ENCODE assay signal across 11 cellular contexts in the genomic region with DNA sequence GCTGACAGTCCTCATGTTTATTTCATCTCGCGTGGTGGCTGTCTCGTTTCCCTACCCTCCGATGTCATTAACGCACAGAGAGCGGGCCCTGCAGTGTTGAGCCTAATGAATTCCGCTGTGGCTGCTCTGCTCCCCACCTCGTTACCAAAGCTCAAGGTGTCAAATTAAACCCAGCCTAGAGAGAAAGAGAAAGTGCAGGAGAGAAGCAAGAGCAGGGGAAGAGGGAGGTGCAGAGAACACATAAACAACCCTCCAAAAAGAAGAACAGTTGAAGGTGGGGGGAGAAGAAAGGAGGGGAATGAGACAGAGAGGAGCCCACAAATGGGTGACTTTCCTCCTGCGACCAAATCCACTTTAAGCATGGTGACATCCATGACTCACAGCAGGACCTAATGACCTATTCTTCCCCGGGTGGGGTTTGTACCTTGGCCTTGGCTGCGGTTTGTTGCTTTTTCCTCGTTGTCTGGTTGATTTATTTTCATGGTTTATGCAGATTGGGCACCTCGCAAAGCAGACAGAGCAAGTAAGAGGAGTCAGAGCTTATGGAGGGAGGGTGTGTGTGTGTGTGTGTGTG.
A peak's percentile ranks its signal among the peaks of the same experiment; 100 is the strongest.
DNase-seq lines count a peak whose midpoint lies in the region; ATAC-seq, FAIRE-seq and TF ChIP-seq lines count a peak whose summit lies in the region.
"Had no signal": no experiment of that assay in that cellular context is flagged by ENCODE, and none has a peak within 500 bp of the region (broad histone marks: within the 10 kb centered on the region; RNA-seq: fewer than 3 reads in every experiment).

No MANE protein-coding gene starts in this region.

- no peaks in the 10 kb centered on the region for H3K9me3 Mint-ChIP-seq in endodermal cell
- no peaks in the 10 kb centered on the region for H3K9me3 Mint-ChIP-seq in nephron progenitor cell

- H3K27ac Mint-ChIP-seq in endodermal cell (no peak overlapping the region), nephron progenitor cell (peak overlapping the region; percentile 98)

- no peak for FAIRE-seq in GM12892 (lab: Jason Lieb, UNC)

- peaks cover 15% of the 10 kb centered on the region for H3K4me1 ChIP-seq in endodermal cell (ENCODE audit: control insufficient read depth, insufficient read depth, low read length)

- H3K36me3 ChIP-seq in endodermal cell (ENCODE audit: control insufficient read depth, insufficient read depth, low read length), result no peaks in the 10 kb centered on the region

- H3K27me3 ChIP-seq in endodermal cell (ENCODE audit: control insufficient read depth, insufficient read depth, low read length, poor library complexity, severe bottlenecking), result no peaks in the 10 kb centered on the region

- H3K36me3 Mint-ChIP-seq in endodermal cell (ENCODE audit: low read depth) (peaks cover 4% of the 10 kb centered on the region), nephron progenitor cell (ENCODE audit: low read depth) (peaks cover 43% of the 10 kb centered on the region)

- no peaks in the 10 kb centered on the region for H3K27me3 Mint-ChIP-seq in endodermal cell (ENCODE audit: insufficient read depth)
- peaks cover 7% of the 10 kb centered on the region for H3K27me3 Mint-ChIP-seq in nephron progenitor cell (ENCODE audit: low read depth, poor library complexity)

- H3K4me1 Mint-ChIP-seq in endodermal cell (peaks cover 38% of the 10 kb centered on the region), nephron progenitor cell (peaks cover 50% of the 10 kb centered on the region)

- H3K27ac ChIP-seq in endodermal cell (ENCODE audit: low read depth, low read length), result peak overlapping the region; percentile 90

- no peak for TF ChIP-seq POLR2A in GM12892 (IDR thresholded peaks at IDR 0.05; ENCODE audit: low read depth, low read length)

- no peak for ATAC-seq in GM21515 (IDR thresholded peaks at IDR 0.05; ENCODE audit: unreplicated experiment)
- no peak for ATAC-seq in HG03108 (IDR thresholded peaks at IDR 0.05; ENCODE audit: unreplicated experiment)

- WGBS in endodermal cell (ENCODE audit: insufficient coverage in 1 of 2, insufficient read length in 1 of 2), 2 experiments, result 61 to 83% methylated on average over 9 to 13 of the region's 13 CpGs

- no peaks in the 10 kb centered on the region for H3K9me3 ChIP-seq in endodermal cell (ENCODE audit: control insufficient read depth, low read length)

- TF ChIP-seq CTCF in endodermal cell (conservative IDR thresholded peaks at IDR 0.05) (no peak), nephron progenitor cell (IDR thresholded peaks at IDR 0.05) (no peak)

- in situ Hi-C loops in Caki2 (cut with HindIII; ENCODE audit: low pct_unique_long_range_greater_than_20kb, low sequenced_read_pairs), result no loop called here

- H3K4me3 ChIP-seq in endodermal cell (ENCODE audit: low read length), result no peak overlapping the region

- H3K9ac ChIP-seq in endodermal cell (ENCODE audit: extremely low read depth, low read length, poor library complexity, severe bottlenecking), result no peak overlapping the region

- DNase-seq in Caki2 (ENCODE audit: low read depth) (peak; percentile 98), NCI-H2107 (lab: John Stamatoyannopoulos, UW) (peak; percentile 52), endodermal cell (no peak), nephron progenitor cell (no peak), GM12892 (ENCODE audit: insufficient read length) (no peak), HK-2 (ENCODE audit: unreplicated experiment) (no peak)
- DNase-seq: activated naive CD4-positive, alpha-beta T cell treated with Interleukin-2 at 50 U/mL for 16 hours; DMS53; stimulated activated CD4-positive, alpha-beta T cell treated with anti-CD3 and anti-CD28 coated beads, Interleukin-1b, Interleukin-23, amount 100 ng/mL, for 48 hours had no signal

- H3K4me3 Mint-ChIP-seq in endodermal cell, result no peak overlapping the region
- peak overlapping the region; percentile 46 for H3K4me3 Mint-ChIP-seq in nephron progenitor cell

Comparison
In these comparisons a context has a peak if more than half of its experiments do, and no peak if none do; other contexts are left out.
1. DNase-seq: peak in Caki2 (single experiment) and NCI-H2107 (single experiment); none in endodermal cell (single experiment), nephron progenitor cell (single experiment), GM12892 (single experiment) and HK-2 (single experiment).